1 cellular context compared by ENCODE assay signal in the genomic region with DNA sequence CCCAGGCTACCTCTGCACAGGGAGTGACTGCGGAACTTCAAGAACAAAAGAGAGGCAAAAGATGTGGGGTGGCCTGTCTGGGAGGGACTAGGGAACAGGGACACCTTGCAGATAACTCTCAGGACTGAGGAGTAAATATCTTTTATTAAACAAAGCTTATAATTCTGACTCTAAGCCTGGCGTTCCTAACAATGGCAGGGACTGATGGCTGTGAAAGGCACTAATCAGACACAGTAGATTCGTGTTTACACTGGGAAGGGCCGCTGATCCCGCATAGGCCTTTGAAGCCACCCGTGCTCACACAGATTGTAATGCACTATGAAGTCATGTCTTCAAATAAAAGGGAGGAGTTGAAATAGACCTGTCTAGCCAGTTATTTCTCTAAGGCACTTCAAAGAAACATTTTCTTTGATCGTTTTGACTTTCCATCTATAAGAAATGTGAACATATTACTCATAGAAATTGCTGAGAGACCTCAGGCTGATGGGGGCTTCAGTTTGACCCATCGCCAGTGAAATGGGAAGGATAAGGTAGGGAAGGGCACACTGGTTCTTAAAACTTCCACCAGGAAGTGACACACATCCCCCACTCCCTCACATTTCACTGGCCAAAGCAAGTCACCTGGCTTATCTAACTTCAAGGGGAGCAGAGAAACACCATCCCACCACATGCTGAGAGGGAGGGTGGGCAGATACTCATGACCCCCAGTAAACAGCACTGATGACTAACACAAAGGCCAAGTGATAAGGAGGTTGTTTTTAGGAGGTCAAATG.
TF ChIP-seq lines count a peak whose summit lies in the region.

No MANE protein-coding gene starts in this region.

TF ChIP-seq in K562, 482 proteins besides CTCF, POLR2A, EP300 and RAD21 (continued from another document and continues in another):
- TF ChIP-seq HNRNPLL (IDR thresholded peaks at IDR 0.05; ENCODE audit: low read depth, low read length, poor library complexity, severe bottlenecking) = no peak
- TF ChIP-seq MCM7 (IDR thresholded peaks at IDR 0.05) = no peak
- peak; percentile 72 for TF ChIP-seq CREM (IDR thresholded peaks at IDR 0.05; ENCODE audit: low read depth)
- TF ChIP-seq NR2C2 (CRISPR knock-in tag; IDR thresholded peaks at IDR 0.05) = no peak
- TF ChIP-seq NR2C2 (tag; IDR thresholded peaks at IDR 0.05) = peak; percentile 62
- TF ChIP-seq, protein P1, sequence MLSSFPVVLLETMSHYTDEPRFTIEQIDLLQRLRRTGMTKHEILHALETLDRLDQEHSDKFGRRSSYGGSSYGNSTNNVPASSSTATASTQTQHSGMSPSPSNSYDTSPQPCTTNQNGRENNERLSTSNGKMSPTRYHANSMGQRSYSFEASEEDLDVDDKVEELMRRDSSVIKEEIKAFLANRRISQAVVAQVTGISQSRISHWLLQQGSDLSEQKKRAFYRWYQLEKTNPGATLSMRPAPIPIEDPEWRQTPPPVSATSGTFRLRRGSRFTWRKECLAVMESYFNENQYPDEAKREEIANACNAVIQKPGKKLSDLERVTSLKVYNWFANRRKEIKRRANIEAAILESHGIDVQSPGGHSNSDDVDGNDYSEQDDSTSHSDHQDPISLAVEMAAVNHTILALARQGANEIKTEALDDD (IDR thresholded peaks at IDR 0.05) = peak; percentile 20; the same call in 1 of the 2 replicates
- peak; percentile 18; the same call in 1 of the 2 replicates for TF ChIP-seq DMBX1 (CRISPR knock-in tag; IDR thresholded peaks at IDR 0.05; ENCODE audit: borderline replicate concordance)
- TF ChIP-seq TEAD4 (IDR thresholded peaks at IDR 0.05; ENCODE audit: low read length) = peak; percentile 55
- TF ChIP-seq TEAD4 (CRISPR knock-in tag; IDR thresholded peaks at IDR 0.05; ENCODE audit: borderline replicate concordance) = no peak
- peak; percentile 63; the same call in 1 of the 2 replicates for TF ChIP-seq SMARCE1 (IDR thresholded peaks at IDR 0.05)
- TF ChIP-seq, protein P2, sequence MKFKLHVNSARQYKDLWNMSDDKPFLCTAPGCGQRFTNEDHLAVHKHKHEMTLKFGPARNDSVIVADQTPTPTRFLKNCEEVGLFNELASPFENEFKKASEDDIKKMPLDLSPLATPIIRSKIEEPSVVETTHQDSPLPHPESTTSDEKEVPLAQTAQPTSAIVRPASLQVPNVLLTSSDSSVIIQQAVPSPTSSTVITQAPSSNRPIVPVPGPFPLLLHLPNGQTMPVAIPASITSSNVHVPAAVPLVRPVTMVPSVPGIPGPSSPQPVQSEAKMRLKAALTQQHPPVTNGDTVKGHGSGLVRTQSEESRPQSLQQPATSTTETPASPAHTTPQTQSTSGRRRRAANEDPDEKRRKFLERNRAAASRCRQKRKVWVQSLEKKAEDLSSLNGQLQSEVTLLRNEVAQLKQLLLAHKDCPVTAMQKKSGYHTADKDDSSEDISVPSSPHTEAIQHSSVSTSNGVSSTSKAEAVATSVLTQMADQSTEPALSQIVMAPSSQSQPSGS (CRISPR knock-in tag; IDR thresholded peaks at IDR 0.05) = no peak
- TF ChIP-seq ZNF311 (CRISPR knock-in tag; IDR thresholded peaks at IDR 0.05) = no peak
- TF ChIP-seq, protein P3, sequence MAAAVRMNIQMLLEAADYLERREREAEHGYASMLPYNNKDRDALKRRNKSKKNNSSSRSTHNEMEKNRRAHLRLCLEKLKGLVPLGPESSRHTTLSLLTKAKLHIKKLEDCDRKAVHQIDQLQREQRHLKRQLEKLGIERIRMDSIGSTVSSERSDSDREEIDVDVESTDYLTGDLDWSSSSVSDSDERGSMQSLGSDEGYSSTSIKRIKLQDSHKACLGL (CRISPR knock-in tag; IDR thresholded peaks at IDR 0.05; ENCODE audit: borderline replicate concordance, poor library complexity, severe bottlenecking) = no peak
- TF ChIP-seq HDGF (IDR thresholded peaks at IDR 0.05) = no peak
- no peak; the same call in 1 of the 2 replicates for TF ChIP-seq JUN (IDR thresholded peaks at IDR 0.05; ENCODE audit: borderline replicate concordance, low read depth, low read length)
- no peak for TF ChIP-seq JUN (CRISPR knock-in tag; IDR thresholded peaks at IDR 0.05; ENCODE audit: borderline replicate concordance)
- no peak for TF ChIP-seq ZNF699 (CRISPR knock-in tag; IDR thresholded peaks at IDR 0.05; ENCODE audit: insufficient replicate concordance)
- TF ChIP-seq ZNF408 (CRISPR knock-in tag; IDR thresholded peaks at IDR 0.05; ENCODE audit: low read depth) = no peak
- TF ChIP-seq, protein P4, sequence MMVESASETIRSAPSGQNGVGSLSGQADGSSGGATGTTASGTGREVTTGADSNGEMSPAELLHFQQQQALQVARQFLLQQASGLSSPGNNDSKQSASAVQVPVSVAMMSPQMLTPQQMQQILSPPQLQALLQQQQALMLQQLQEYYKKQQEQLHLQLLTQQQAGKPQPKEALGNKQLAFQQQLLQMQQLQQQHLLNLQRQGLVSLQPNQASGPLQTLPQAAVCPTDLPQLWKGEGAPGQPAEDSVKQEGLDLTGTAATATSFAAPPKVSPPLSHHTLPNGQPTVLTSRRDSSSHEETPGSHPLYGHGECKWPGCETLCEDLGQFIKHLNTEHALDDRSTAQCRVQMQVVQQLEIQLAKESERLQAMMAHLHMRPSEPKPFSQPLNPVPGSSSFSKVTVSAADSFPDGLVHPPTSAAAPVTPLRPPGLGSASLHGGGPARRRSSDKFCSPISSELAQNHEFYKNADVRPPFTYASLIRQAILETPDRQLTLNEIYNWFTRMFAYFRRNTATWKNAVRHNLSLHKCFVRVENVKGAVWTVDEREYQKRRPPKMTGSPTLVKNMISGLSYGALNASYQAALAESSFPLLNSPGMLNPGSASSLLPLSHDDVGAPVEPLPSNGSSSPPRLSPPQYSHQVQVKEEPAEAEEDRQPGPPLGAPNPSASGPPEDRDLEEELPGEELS (CRISPR knock-in tag; IDR thresholded peaks at IDR 0.05; ENCODE audit: borderline replicate concordance) = no peak
- TF ChIP-seq FOXK2 (conservative IDR thresholded peaks at IDR 0.05 in 1 of 2, IDR thresholded peaks at IDR 0.05 in 1 of 2; ENCODE audit: low read depth in 2 of 2) = peak; percentile 51 to 65; a peak in 3 of 4 replicates
- no peak for TF ChIP-seq CBX1 (IDR thresholded peaks at IDR 0.05; ENCODE audit: low read depth)
- TF ChIP-seq, protein P5, sequence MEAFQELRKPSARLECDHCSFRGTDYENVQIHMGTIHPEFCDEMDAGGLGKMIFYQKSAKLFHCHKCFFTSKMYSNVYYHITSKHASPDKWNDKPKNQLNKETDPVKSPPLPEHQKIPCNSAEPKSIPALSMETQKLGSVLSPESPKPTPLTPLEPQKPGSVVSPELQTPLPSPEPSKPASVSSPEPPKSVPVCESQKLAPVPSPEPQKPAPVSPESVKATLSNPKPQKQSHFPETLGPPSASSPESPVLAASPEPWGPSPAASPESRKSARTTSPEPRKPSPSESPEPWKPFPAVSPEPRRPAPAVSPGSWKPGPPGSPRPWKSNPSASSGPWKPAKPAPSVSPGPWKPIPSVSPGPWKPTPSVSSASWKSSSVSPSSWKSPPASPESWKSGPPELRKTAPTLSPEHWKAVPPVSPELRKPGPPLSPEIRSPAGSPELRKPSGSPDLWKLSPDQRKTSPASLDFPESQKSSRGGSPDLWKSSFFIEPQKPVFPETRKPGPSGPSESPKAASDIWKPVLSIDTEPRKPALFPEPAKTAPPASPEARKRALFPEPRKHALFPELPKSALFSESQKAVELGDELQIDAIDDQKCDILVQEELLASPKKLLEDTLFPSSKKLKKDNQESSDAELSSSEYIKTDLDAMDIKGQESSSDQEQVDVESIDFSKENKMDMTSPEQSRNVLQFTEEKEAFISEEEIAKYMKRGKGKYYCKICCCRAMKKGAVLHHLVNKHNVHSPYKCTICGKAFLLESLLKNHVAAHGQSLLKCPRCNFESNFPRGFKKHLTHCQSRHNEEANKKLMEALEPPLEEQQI (IDR thresholded peaks at IDR 0.05) = peak; percentile 13; the same call in 1 of the 2 replicates
- TF ChIP-seq ZNF507 (tag; conservative IDR thresholded peaks at IDR 0.05) = no peak
- no peak for TF ChIP-seq ZBTB8A (IDR thresholded peaks at IDR 0.05; ENCODE audit: partially characterized antibody)
- TF ChIP-seq, protein P6, sequence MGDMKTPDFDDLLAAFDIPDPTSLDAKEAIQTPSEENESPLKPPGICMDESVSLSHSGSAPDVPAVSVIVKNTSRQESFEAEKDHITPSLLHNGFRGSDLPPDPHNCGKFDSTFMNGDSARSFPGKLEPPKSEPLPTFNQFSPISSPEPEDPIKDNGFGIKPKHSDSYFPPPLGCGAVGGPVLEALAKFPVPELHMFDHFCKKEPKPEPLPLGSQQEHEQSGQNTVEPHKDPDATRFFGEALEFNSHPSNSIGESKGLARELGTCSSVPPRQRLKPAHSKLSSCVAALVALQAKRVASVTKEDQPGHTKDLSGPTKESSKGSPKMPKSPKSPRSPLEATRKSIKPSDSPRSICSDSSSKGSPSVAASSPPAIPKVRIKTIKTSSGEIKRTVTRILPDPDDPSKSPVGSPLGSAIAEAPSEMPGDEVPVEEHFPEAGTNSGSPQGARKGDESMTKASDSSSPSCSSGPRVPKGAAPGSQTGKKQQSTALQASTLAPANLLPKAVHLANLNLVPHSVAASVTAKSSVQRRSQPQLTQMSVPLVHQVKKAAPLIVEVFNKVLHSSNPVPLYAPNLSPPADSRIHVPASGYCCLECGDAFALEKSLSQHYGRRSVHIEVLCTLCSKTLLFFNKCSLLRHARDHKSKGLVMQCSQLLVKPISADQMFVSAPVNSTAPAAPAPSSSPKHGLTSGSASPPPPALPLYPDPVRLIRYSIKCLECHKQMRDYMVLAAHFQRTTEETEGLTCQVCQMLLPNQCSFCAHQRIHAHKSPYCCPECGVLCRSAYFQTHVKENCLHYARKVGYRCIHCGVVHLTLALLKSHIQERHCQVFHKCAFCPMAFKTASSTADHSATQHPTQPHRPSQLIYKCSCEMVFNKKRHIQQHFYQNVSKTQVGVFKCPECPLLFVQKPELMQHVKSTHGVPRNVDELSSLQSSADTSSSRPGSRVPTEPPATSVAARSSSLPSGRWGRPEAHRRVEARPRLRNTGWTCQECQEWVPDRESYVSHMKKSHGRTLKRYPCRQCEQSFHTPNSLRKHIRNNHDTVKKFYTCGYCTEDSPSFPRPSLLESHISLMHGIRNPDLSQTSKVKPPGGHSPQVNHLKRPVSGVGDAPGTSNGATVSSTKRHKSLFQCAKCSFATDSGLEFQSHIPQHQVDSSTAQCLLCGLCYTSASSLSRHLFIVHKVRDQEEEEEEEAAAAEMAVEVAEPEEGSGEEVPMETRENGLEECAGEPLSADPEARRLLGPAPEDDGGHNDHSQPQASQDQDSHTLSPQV (IDR thresholded peaks at IDR 0.05) = peak; percentile 53; the same call in 1 of the 2 replicates
- TF ChIP-seq ARID2 (IDR thresholded peaks at IDR 0.05) = no peak
- TF ChIP-seq, protein P7, sequence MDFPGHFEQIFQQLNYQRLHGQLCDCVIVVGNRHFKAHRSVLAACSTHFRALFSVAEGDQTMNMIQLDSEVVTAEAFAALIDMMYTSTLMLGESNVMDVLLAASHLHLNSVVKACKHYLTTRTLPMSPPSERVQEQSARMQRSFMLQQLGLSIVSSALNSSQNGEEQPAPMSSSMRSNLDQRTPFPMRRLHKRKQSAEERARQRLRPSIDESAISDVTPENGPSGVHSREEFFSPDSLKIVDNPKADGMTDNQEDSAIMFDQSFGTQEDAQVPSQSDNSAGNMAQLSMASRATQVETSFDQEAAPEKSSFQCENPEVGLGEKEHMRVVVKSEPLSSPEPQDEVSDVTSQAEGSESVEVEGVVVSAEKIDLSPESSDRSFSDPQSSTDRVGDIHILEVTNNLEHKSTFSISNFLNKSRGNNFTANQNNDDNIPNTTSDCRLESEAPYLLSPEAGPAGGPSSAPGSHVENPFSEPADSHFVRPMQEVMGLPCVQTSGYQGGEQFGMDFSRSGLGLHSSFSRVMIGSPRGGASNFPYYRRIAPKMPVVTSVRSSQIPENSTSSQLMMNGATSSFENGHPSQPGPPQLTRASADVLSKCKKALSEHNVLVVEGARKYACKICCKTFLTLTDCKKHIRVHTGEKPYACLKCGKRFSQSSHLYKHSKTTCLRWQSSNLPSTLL (IDR thresholded peaks at IDR 0.05) = no peak
- no peak for TF ChIP-seq ZNF232 (CRISPR knock-in tag; IDR thresholded peaks at IDR 0.05)
- peak; percentile 51 for TF ChIP-seq NCOR1 (IDR thresholded peaks at IDR 0.05)
- no peak for TF ChIP-seq SMAD1 (IDR thresholded peaks at IDR 0.05; ENCODE audit: low read depth, low read length, partially characterized antibody)
- no peak for TF ChIP-seq SRSF1 (IDR thresholded peaks at IDR 0.05; ENCODE audit: low read depth, low read length)
- no peak for TF ChIP-seq RBM34 (IDR thresholded peaks at IDR 0.05; ENCODE audit: borderline replicate concordance, insufficient read depth, low read length)
- TF ChIP-seq FIP1L1 (IDR thresholded peaks at IDR 0.05; ENCODE audit: low read depth, low read length, poor library complexity, severe bottlenecking) = no peak
- TF ChIP-seq, protein P8, sequence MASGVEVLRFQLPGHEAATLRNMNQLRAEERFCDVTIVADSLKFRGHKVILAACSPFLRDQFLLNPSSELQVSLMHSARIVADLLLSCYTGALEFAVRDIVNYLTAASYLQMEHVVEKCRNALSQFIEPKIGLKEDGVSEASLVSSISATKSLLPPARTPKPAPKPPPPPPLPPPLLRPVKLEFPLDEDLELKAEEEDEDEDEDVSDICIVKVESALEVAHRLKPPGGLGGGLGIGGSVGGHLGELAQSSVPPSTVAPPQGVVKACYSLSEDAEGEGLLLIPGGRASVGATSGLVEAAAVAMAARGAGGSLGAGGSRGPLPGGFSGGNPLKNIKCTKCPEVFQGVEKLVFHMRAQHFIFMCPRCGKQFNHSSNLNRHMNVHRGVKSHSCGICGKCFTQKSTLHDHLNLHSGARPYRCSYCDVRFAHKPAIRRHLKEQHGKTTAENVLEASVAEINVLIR (CRISPR knock-in tag; IDR thresholded peaks at IDR 0.05) = no peak
- TF ChIP-seq SMARCC2 (IDR thresholded peaks at IDR 0.05; ENCODE audit: low read depth) = peak; percentile 20; the same call in 1 of the 2 replicates
- TF ChIP-seq ZNF445 (CRISPR knock-in tag; IDR thresholded peaks at IDR 0.05; ENCODE audit: low read depth) = no peak
- TF ChIP-seq ZNF3 (CRISPR knock-in tag; IDR thresholded peaks at IDR 0.05) = no peak
- TF ChIP-seq FUS (optimal IDR thresholded peaks at IDR 0.05; ENCODE audit: low read depth, low read length) = no peak
- no peak for TF ChIP-seq ZNF282 (CRISPR knock-in tag; IDR thresholded peaks at IDR 0.05)
- no peak for TF ChIP-seq NFATC3 (IDR thresholded peaks at IDR 0.05)
- TF ChIP-seq PYGO2 (tag; IDR thresholded peaks at IDR 0.05) = no peak
- no peak for TF ChIP-seq ELF4 (CRISPR knock-in tag; IDR thresholded peaks at IDR 0.05)
